ENCODE assay signal across 8 cellular contexts in the genomic region with DNA sequence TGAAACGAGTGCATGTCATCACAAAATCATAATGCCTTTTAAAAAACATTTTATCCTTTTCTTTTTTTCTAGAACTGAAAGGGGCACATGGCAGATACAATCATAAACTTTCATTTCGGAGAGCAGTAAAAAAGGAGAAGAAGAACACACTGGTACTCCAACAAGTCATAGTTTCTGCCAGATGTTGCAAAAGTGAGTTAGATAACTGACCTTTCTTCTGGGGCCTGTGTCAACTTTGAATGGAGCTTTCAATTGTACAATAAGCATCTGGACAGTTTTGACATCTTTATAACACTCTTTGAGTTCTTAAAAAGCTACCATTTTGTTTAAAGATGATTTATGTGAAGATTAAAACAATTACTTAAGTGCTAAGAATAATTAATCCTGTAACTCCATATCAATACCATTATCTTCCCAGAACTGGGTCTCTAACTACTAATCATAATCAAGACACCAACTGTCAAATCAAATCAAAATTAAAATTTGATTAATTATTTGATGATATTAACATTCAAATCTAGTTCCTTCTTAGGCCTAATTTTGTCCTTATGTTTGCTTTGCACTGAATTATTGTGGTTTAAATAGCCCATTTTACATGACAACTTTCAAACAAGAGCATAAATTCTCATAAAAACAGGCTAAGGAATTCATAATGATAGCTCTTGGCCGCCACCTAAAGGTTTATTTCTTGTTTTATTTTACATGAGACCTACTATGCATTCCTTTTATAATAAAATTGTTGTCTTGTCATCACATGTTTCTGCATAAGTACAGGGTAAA. TPM values are rescaled to one million over a fixed set of nuclear protein-coding genes. Genes with fewer than 3 reads are reported as not detected.
A peak's percentile ranks its signal among the peaks of the same experiment; 100 is the strongest.
DNase-seq lines count a peak whose midpoint lies in the region; ATAC-seq, FAIRE-seq and TF ChIP-seq lines count a peak whose summit lies in the region.

No MANE protein-coding gene starts in this region.

- H4K20me1 ChIP-seq in KMS-11 (ENCODE audit: insufficient read depth) (no peaks in the 10 kb centered on the region), keratinocyte (ENCODE audit: control insufficient read depth, extremely low read depth, insufficient read depth, low read length) (no peaks in the 10 kb centered on the region)

- no peak overlapping the region for H3K4me3 ChIP-seq in KMS-11 (IDR thresholded peaks at IDR 0.05; ENCODE audit: insufficient read depth, low read depth, low read length)
- no peak overlapping the region for H3K4me3 ChIP-seq in keratinocyte (ENCODE audit: control insufficient read depth in 2 of 3, extremely low read depth in 1 of 3, insufficient read depth in 2 of 3, low read depth in 1 of 3, low read length in 3 of 3)

- H3K79me2 ChIP-seq in KMS-11 (ENCODE audit: insufficient read depth, low read depth) (no peaks in the 10 kb centered on the region), keratinocyte (ENCODE audit: control insufficient read depth, insufficient read depth, low read length) (no peaks in the 10 kb centered on the region)

- dilution Hi-C loops in keratinocyte (cut with MboI; ENCODE audit: extremely low pct_ligation_motif_present, low sequenced_read_pairs), result loop anchor here (25.0 kb wide), 1 partner anchor 549 kb away; the partner anchor contains the start of gene TMEM196

- no peaks in the 10 kb centered on the region for H3K9me3 ChIP-seq in keratinocyte (ENCODE audit: control insufficient read depth, low read depth, low read length)

- H2AFZ ChIP-seq in KMS-11 (ENCODE audit: low read depth) (peak overlapping the region; percentile 28; the same call in 1 of the 2 replicates), keratinocyte (ENCODE audit: control insufficient read depth, low read length) (no peak overlapping the region)

- H3K4me1 ChIP-seq in KMS-11 (ENCODE audit: low read depth, poor library complexity, severe bottlenecking) (peaks cover 79% of the 10 kb centered on the region), keratinocyte (ENCODE audit: control insufficient read depth, extremely low read depth, insufficient read depth, low read length) (no peaks in the 10 kb centered on the region)

- peak; percentile 77 for TF ChIP-seq CTCF in KMS-11 (conservative IDR thresholded peaks at IDR 0.05; ENCODE audit: low read depth, low read length)
- peak in 2 of 3 experiments; percentile 11 to 23 for TF ChIP-seq CTCF in keratinocyte (optimal IDR thresholded peaks at IDR 0.05 in 1 of 3, IDR thresholded peaks at IDR 0.05 in 1 of 3, conservative IDR thresholded peaks at IDR 0.05 in 1 of 3; ENCODE audit: extremely low read depth in 1 of 3, insufficient read depth in 2 of 3, low read length in 3 of 3)

- H3K9ac ChIP-seq in KMS-11 (no peak overlapping the region), keratinocyte (ENCODE audit: control insufficient read depth, extremely low read depth, insufficient read depth, low read length) (no peak overlapping the region)

- H3K27me3 ChIP-seq in KMS-11 (ENCODE audit: insufficient read depth, low read depth) (no peaks in the 10 kb centered on the region), keratinocyte (ENCODE audit: control insufficient read depth, extremely low read depth, insufficient read depth, low read length) (no peaks in the 10 kb centered on the region)

- FAIRE-seq in keratinocyte (lab: Jason Lieb, UNC), result no peak

- H3K4me2 ChIP-seq in KMS-11, result peak overlapping the region; percentile 30
- H3K4me2 ChIP-seq in keratinocyte (ENCODE audit: control insufficient read depth, extremely low read depth, insufficient read depth, low read depth, low read length), result no peak overlapping the region

- peak overlapping the region; percentile 9; the same call in 1 of the 2 replicates for H3K27ac ChIP-seq in KMS-11
- H3K27ac ChIP-seq in keratinocyte (ENCODE audit: control insufficient read depth, insufficient read depth, low read length), result no peak overlapping the region

- DNase-seq in SW480 (ENCODE audit: low spot score), result peak; percentile 67
- no peak for DNase-seq in keratinocyte (ENCODE audit: low read depth, low spot score)
- no peak for DNase-seq in activated naive CD4-positive, alpha-beta T cell treated with Interleukin-2 at 50 U/mL for 16 hours
- DNase-seq in GM19240 (ENCODE audit: insufficient read length, low spot score), result no peak

- H3K36me3 ChIP-seq in KMS-11 (ENCODE audit: insufficient read depth) (no peaks in the 10 kb centered on the region), keratinocyte (ENCODE audit: control insufficient read depth in 2 of 2, extremely low read depth in 1 of 2, insufficient read depth in 2 of 2, low read length in 2 of 2) (no peaks in the 10 kb centered on the region)

- ATAC-seq in GM18502 (IDR thresholded peaks at IDR 0.05; ENCODE audit: poor library complexity, unreplicated experiment) (peak; percentile 49), HG03097 (IDR thresholded peaks at IDR 0.05; ENCODE audit: low FRiP score, unreplicated experiment) (no peak), GM19452 (IDR thresholded peaks at IDR 0.05; ENCODE audit: unreplicated experiment) (no peak)

- no peaks in the 10 kb centered on the region for H3K9me1 ChIP-seq in keratinocyte (ENCODE audit: control insufficient read depth, extremely low read depth, insufficient read depth, low read length)

RNA-seq across cellular contexts. Expression of gene ITGB8, which starts 19.5 kb away (rescaled TPM):
- polyA plus RNA-seq in keratinocyte, result 8.3 to 14.3 TPM (median 10.9 TPM) in 3 replicates
- 5.0 TPM for polyA plus RNA-seq in keratinocyte (2011; ENCODE audit: low read depth)
- polyA plus RNA-seq in keratinocyte (2011; cell fraction: cytosol; rRNA removed), result 2.7 and 6.3 TPM in 2 replicates
- 16.3 and 19.7 TPM in 2 replicates for polyA plus RNA-seq in keratinocyte (2011; cell fraction: nucleus; rRNA removed)
- polyA plus RNA-seq in keratinocyte (2012; ENCODE audit: low replicate concordance), result 9.8 and 12.7 TPM in 2 replicates
- polyA minus RNA-seq in keratinocyte, result 27.1 to 59.0 TPM (median 50.8 TPM) in 3 replicates
- polyA minus RNA-seq in keratinocyte (2011; cell fraction: cytosol; rRNA and poly(A)+ RNA removed), result 25.1 TPM
- 65.6 and 86.9 TPM in 2 replicates for polyA minus RNA-seq in keratinocyte (2011; cell fraction: nucleus; rRNA and poly(A)+ RNA removed)
